Comparison of ENCODE assay signal across 22 cellular contexts in genomic region chr7:39924122-39924521, GRCh38.
"Had no signal": no experiment of that assay in that cellular context is flagged by ENCODE, and none has a peak within 500 bp of the region (broad histone marks: within the 10 kb centered on the region; RNA-seq: fewer than 3 reads in every experiment).

No MANE protein-coding gene starts in this region.

- H3K4me3 ChIP-seq: right atrium auricular region, suprapubic skin, tibial artery had no signal

- H3K36me3 ChIP-seq: right atrium auricular region, suprapubic skin, tibial artery had no signal

- H3K36me3 Mint-ChIP-seq: activated naive CD8-positive, alpha-beta T cell; immature natural killer cell; memory B cell; natural killer cell treated with Interleukin-12 subunit alpha and Interleukin-12 subunit beta and Interleukin-15 and Interleukin-18, amount 100 ng/mL, for 72 hours had no signal

- H3K27ac Mint-ChIP-seq: activated naive CD8-positive, alpha-beta T cell; immature natural killer cell; memory B cell; natural killer cell treated with Interleukin-12 subunit alpha and Interleukin-12 subunit beta and Interleukin-15 and Interleukin-18, amount 100 ng/mL, for 72 hours; T-helper 2 cell treated with Interferon-gamma antibody and Interleukin-4, amounts not matched to agents 5 μg/mL and 100 μg/mL, for 36 hours had no signal

- H3K9me3 ChIP-seq: right atrium auricular region, suprapubic skin, tibial artery had no signal

- H3K9me3 Mint-ChIP-seq: central memory CD8-positive, alpha-beta T cell; immature natural killer cell; memory B cell; natural killer cell treated with Interleukin-12 subunit alpha and Interleukin-12 subunit beta and Interleukin-15 and Interleukin-18, amount 100 ng/mL, for 72 hours; T-helper 2 cell treated with Interferon-gamma antibody and Interleukin-4, amounts not matched to agents 5 μg/mL and 100 μg/mL, for 36 hours had no signal

- ATAC-seq: left colon; natural killer cell treated with Interleukin-12 subunit alpha and Interleukin-12 subunit beta and Interleukin-15 and Interleukin-18, amount 100 ng/mL, for 72 hours had no signal

- H3K27ac ChIP-seq: right atrium auricular region, suprapubic skin, tibial artery had no signal

- H3K4me1 Mint-ChIP-seq: central memory CD8-positive, alpha-beta T cell; immature natural killer cell; memory B cell had no signal

- H3K4me3 Mint-ChIP-seq: activated naive CD8-positive, alpha-beta T cell; central memory CD8-positive, alpha-beta T cell; immature natural killer cell; memory B cell; natural killer cell treated with Interleukin-12 subunit alpha and Interleukin-12 subunit beta and Interleukin-15 and Interleukin-18, amount 100 ng/mL, for 72 hours; T-helper 2 cell treated with Interferon-gamma antibody and Interleukin-4, amounts not matched to agents 5 μg/mL and 100 μg/mL, for 36 hours had no signal

- DNase-seq: activated CD4-positive, alpha-beta T cell treated with anti-CD3 and anti-CD28 coated beads for 4 hours; activated CD4-positive, alpha-beta T cell treated with anti-CD3 and anti-CD28 coated beads, Interleukin-2, amount 50 U/mL, for 4 hours; activated effector memory CD4-positive, alpha-beta T cell treated with Interleukin-2 at 50 U/mL for 16 hours; activated naive CD4-positive, alpha-beta T cell treated with Interleukin-2 at 50 U/mL for 16 hours; anterior cingulate cortex; effector CD8-positive, alpha-beta T cell; erythroblast; head of caudate nucleus; hippocampal formation; immature natural killer cell; kidney; left colon; stimulated activated CD4-positive, alpha-beta T cell treated with anti-CD3 and anti-CD28 coated beads, Interleukin-15, amount 100 ng/mL, for 24 hours; stimulated activated naive CD4-positive, alpha-beta T cell; tibial artery had no signal

- H3K27me3 ChIP-seq: right atrium auricular region, suprapubic skin had no signal

- H3K4me1 ChIP-seq: right atrium auricular region, tibial artery had no signal
